ENCODE assay signal across 1 cellular context in genomic region chr11:117859061-117859460, GRCh38.
TF ChIP-seq lines count a peak whose summit lies in the region.

No MANE protein-coding gene starts in this region.

TF ChIP-seq in IMR-90, 13 proteins besides CTCF, POLR2A, EP300 and RAD21:
- TF ChIP-seq BHLHE40 (IDR thresholded peaks at IDR 0.05; ENCODE audit: low read depth, low read length), result no peak
- TF ChIP-seq, protein P1, sequence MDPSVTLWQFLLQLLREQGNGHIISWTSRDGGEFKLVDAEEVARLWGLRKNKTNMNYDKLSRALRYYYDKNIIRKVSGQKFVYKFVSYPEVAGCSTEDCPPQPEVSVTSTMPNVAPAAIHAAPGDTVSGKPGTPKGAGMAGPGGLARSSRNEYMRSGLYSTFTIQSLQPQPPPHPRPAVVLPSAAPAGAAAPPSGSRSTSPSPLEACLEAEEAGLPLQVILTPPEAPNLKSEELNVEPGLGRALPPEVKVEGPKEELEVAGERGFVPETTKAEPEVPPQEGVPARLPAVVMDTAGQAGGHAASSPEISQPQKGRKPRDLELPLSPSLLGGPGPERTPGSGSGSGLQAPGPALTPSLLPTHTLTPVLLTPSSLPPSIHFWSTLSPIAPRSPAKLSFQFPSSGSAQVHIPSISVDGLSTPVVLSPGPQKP (IDR thresholded peaks at IDR 0.05; ENCODE audit: borderline replicate concordance, low read depth, low read length), result no peak
- TF ChIP-seq CEBPB (IDR thresholded peaks at IDR 0.05; ENCODE audit: low read depth, low read length), result no peak
- no peak for TF ChIP-seq USF2 (IDR thresholded peaks at IDR 0.05; ENCODE audit: low read depth, low read length)
- no peak for TF ChIP-seq FOS (IDR thresholded peaks at IDR 0.05; ENCODE audit: low read depth, low read length)
